ENCODE assay signal across 18 cellular contexts in the genomic region with DNA sequence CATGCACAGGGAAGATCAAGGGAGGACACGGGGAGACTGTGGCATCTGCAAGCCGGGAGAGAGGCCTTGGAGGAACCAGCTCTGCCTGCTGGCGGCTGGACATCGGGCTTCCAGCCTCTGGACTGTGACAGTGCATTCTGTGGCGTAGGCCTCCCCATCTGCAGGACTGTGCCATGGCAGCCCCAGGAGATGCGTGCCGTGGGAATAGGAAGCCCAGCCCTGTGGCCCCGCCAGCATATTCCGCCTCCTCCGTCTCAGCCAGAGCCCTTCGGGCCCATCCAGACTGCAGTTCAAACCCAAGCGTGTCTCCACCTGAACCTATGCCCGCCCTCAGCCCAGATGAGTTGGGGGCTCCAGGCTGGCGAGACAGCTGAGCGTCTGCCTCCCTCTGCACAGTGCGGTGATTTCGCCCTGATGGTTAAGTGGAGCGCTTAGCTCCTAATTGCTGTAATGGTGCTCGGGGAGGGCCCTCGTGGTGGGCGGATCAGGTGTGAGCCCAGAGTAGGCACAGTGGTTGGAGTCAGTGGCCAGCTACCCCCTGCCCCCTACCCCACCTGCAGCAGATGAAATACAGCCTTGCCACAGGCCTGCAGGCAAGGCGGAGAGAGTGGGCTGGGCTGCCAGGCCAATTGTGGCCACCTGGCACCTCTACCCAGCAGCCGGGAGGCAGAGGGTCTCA.
DNase-seq lines count a peak whose midpoint lies in the region; ATAC-seq and TF ChIP-seq lines count a peak whose summit lies in the region.
"Had no signal": no experiment of that assay in that cellular context is flagged by ENCODE, and none has a peak within 500 bp of the region (broad histone marks: within the 10 kb centered on the region; RNA-seq: fewer than 3 reads in every experiment).

No MANE protein-coding gene starts in this region.

- no peak overlapping the region for H3K4me3 Mint-ChIP-seq in activated CD8-positive, alpha-beta memory T cell treated with anti-CD3 and anti-CD28 coated beads, Interleukin-2, amount 10 ng/mL, durations not matched to agents 7 days and 5 days
- H3K4me3 Mint-ChIP-seq in mesothelial cell of epicardium (no peak overlapping the region), T-helper 17 cell (no peak overlapping the region)
- H3K4me3 Mint-ChIP-seq: GM23338 had no signal

- no peaks in the 10 kb centered on the region for H3F3A ChIP-seq in GM23248 (ENCODE audit: insufficient read depth)

- WGBS in GM23248 (ENCODE audit: low coverage in 1 of 2, low lambda C conversion rate in 2 of 2, missing lambda C conversion rate in 2 of 2), 2 experiments = 60 to 63% methylated on average over 23 of the region's 23 CpGs

- H3K27me3 ChIP-seq in upper lobe of right lung = no peaks in the 10 kb centered on the region
- H3K27me3 ChIP-seq in GM23248 (replicated peaks; ENCODE audit: insufficient read depth) = no peaks in the 10 kb centered on the region
- H3K27me3 ChIP-seq: BLaER1 treated with 17β-estradiol and CSF1 and Interleukin-3, amounts not matched to agents 10 nM and 100 nM had no signal

- H3K4me3 ChIP-seq in upper lobe of right lung (no peak overlapping the region), GM23248 (no peak overlapping the region)
- H3K4me3 ChIP-seq: BLaER1 treated with 17β-estradiol and CSF1 and Interleukin-3, amounts not matched to agents 10 nM and 100 nM; GM23338 had no signal

- H3K36me3 Mint-ChIP-seq in activated CD8-positive, alpha-beta memory T cell treated with anti-CD3 and anti-CD28 coated beads, Interleukin-2, amount 10 ng/mL, durations not matched to agents 7 days and 5 days = no peaks in the 10 kb centered on the region
- H3K36me3 Mint-ChIP-seq in mesothelial cell of epicardium = no peaks in the 10 kb centered on the region
- no peaks in the 10 kb centered on the region for H3K36me3 Mint-ChIP-seq in T-helper 17 cell (ENCODE audit: low read depth)

- DNase-seq in cardiac septum (ENCODE audit: low spot score) (peak; percentile 63), left ventricle myocardium superior (no peak), mesothelial cell of epicardium (ENCODE audit: low spot score in 2 of 2, unreplicated experiment in 2 of 2) (peak; percentile 8 to 30), upper lobe of right lung (peak; percentile 48), T-helper 17 cell (no peak), GM23248 (no peak), COR-L47 (lab: John Stamatoyannopoulos, UW) (no peak)
- DNase-seq in activated CD8-positive, alpha-beta memory T cell treated with anti-CD3 and anti-CD28 coated beads, Interleukin-2, amount 10 ng/mL, durations not matched to agents 7 days and 5 days = peak; percentile 15
- DNase-seq: HCEC 1CT, IMR-90, NCI-H1417 treated with DMSO at 0.1 percent for 48 hours, NCI-H1930, NCI-H226, NCI-H524, RPMI8226, SIG-M5 had no signal

- in situ Hi-C loops in GM23248 (cut with MboI) = no loop called here

- intact Hi-C loops in cardiac septum (cut with DNase I) (no loop called here), left ventricle myocardium superior (cut with micrococcal nuclease) (no loop called here), upper lobe of right lung (cut with DNase I) (no loop called here)

- H3K9ac ChIP-seq in GM23248 = no peak overlapping the region
- H3K9ac ChIP-seq: BLaER1 treated with 17β-estradiol and CSF1 and Interleukin-3, amounts not matched to agents 10 nM and 100 nM had no signal

- H3K27ac ChIP-seq in upper lobe of right lung = no peak overlapping the region
- H3K27ac ChIP-seq in GM23248 = no peak overlapping the region
- H3K27ac ChIP-seq: BLaER1 treated with 17β-estradiol and CSF1 and Interleukin-3, amounts not matched to agents 10 nM and 100 nM had no signal

- ATAC-seq in left ventricle myocardium superior = no peak
- no peak for ATAC-seq in activated CD8-positive, alpha-beta memory T cell treated with anti-CD3 and anti-CD28 coated beads, Interleukin-2, amount 10 ng/mL, durations not matched to agents 7 days and 5 days
- no peak for ATAC-seq in upper lobe of right lung
- ATAC-seq in T-helper 17 cell = no peak
- ATAC-seq: GM23338 had no signal

- no peak overlapping the region for H3K27ac Mint-ChIP-seq in activated CD8-positive, alpha-beta memory T cell treated with anti-CD3 and anti-CD28 coated beads, Interleukin-2, amount 10 ng/mL, durations not matched to agents 7 days and 5 days
- H3K27ac Mint-ChIP-seq in mesothelial cell of epicardium (no peak overlapping the region), T-helper 17 cell (no peak overlapping the region)
- H3K27ac Mint-ChIP-seq: GM23338 had no signal

- H3K9me3 ChIP-seq in upper lobe of right lung (no peaks in the 10 kb centered on the region), T-helper 17 cell (ENCODE audit: control insufficient read depth, low read length, poor library complexity, severe bottlenecking) (no peaks in the 10 kb centered on the region), GM23248 (ENCODE audit: low read depth) (no peaks in the 10 kb centered on the region)
- H3K9me3 ChIP-seq: BLaER1 treated with 17β-estradiol and CSF1 and Interleukin-3, amounts not matched to agents 10 nM and 100 nM had no signal

- H3K79me2 ChIP-seq in GM23248 (ENCODE audit: insufficient read depth) = no peaks in the 10 kb centered on the region

- H3K4me1 ChIP-seq in upper lobe of right lung (no peaks in the 10 kb centered on the region), GM23248 (ENCODE audit: insufficient read depth) (no peaks in the 10 kb centered on the region)
- H3K4me1 ChIP-seq: BLaER1 treated with 17β-estradiol and CSF1 and Interleukin-3, amounts not matched to agents 10 nM and 100 nM had no signal

- no peak overlapping the region for H3K4me2 ChIP-seq in GM23248 (ENCODE audit: unreplicated experiment)
- H3K4me2 ChIP-seq: BLaER1 treated with 17β-estradiol and CSF1 and Interleukin-3, amounts not matched to agents 10 nM and 100 nM; GM23338 had no signal

- no peaks in the 10 kb centered on the region for H3K27me3 Mint-ChIP-seq in activated CD8-positive, alpha-beta memory T cell treated with anti-CD3 and anti-CD28 coated beads, Interleukin-2, amount 10 ng/mL, durations not matched to agents 7 days and 5 days
- H3K27me3 Mint-ChIP-seq in mesothelial cell of epicardium (ENCODE audit: low read depth) = peaks cover 3% of the 10 kb centered on the region
- H3K27me3 Mint-ChIP-seq in T-helper 17 cell = no peaks in the 10 kb centered on the region

- H3K9me3 Mint-ChIP-seq in activated CD8-positive, alpha-beta memory T cell treated with anti-CD3 and anti-CD28 coated beads, Interleukin-2, amount 10 ng/mL, durations not matched to agents 7 days and 5 days (ENCODE audit: low read depth) = peaks cover 7% of the 10 kb centered on the region
- peaks cover 14% of the 10 kb centered on the region for H3K9me3 Mint-ChIP-seq in mesothelial cell of epicardium

- H3K9me2 ChIP-seq in GM23248 (ENCODE audit: insufficient read depth) = no peaks in the 10 kb centered on the region

- CTCF ChIA-PET in activated CD8-positive, alpha-beta memory T cell treated with anti-CD3 and anti-CD28 coated beads, Interleukin-2, amount 10 ng/mL, durations not matched to agents 7 days and 5 days (lab: Charles Lee) = no interaction called here

- no peak overlapping the region for H2AFZ ChIP-seq in GM23248
- H2AFZ ChIP-seq: GM23338 had no signal

- no peaks in the 10 kb centered on the region for H3K4me1 Mint-ChIP-seq in activated CD8-positive, alpha-beta memory T cell treated with anti-CD3 and anti-CD28 coated beads, Interleukin-2, amount 10 ng/mL, durations not matched to agents 7 days and 5 days
- H3K4me1 Mint-ChIP-seq in mesothelial cell of epicardium (peaks cover 4% of the 10 kb centered on the region), T-helper 17 cell (no peaks in the 10 kb centered on the region)

- H3K36me3 ChIP-seq in upper lobe of right lung (no peaks in the 10 kb centered on the region), GM23248 (ENCODE audit: low read depth) (no peaks in the 10 kb centered on the region)
- H3K36me3 ChIP-seq: BLaER1 treated with 17β-estradiol and CSF1 and Interleukin-3, amounts not matched to agents 10 nM and 100 nM had no signal

- TF ChIP-seq CTCF in mesothelial cell of epicardium (IDR thresholded peaks at IDR 0.05; ENCODE audit: unreplicated experiment) = no peak
- no peak for TF ChIP-seq CTCF in upper lobe of right lung (IDR thresholded peaks at IDR 0.05)

- H4K20me1 ChIP-seq in GM23248 (ENCODE audit: insufficient read depth) = no peaks in the 10 kb centered on the region

Comparison
In these comparisons a context has a peak if more than half of its experiments do, and no peak if none do; other contexts are left out.
1. DNase-seq: peak in cardiac septum (single experiment), activated CD8-positive, alpha-beta memory T cell treated with anti-CD3 and anti-CD28 coated beads, Interleukin-2, amount 10 ng/mL, durations not matched to agents 7 days and 5 days (single experiment), mesothelial cell of epicardium (2 of 2) and upper lobe of right lung (single experiment); none in left ventricle myocardium superior (single experiment), T-helper 17 cell (0 of 3), GM23248 (single experiment) and COR-L47 (single experiment).